8 cellular contexts compared by ENCODE assay signal in the genomic region with DNA sequence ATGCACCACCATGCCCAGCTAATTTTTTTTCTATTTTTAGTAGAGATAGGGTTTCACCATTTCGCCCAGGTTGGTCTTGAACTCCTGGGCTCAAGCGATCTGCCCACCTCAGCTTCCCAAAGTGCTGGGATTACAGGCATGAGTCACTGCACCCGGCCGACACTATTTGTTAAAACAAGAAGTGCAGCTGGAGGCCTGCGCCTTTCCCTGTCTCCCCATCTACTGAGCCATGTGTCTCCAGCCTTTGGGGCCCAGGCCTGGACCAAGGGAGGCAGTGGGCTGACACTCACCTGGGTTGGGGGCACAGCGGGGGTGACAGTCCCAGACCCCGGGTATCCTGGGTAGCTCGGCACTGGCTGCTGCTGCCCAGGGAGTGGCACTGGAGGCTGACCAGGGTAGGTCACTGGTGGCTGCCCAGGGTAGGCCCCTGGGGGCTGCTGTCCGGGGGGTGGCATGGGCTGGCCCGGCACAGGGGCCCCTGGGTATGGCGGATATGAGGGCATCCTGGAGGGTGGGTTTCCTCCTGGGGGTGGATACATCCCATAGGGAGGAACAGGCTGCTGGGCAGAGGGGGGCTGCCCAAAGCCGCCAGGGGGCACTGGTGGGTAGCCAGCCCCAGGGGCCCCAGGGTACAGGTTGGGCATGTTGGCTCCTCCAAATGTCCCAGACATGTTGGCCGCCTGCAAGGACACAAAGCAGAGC.
A peak's percentile ranks its signal among the peaks of the same experiment; 100 is the strongest.
DNase-seq lines count a peak whose midpoint lies in the region; ATAC-seq lines count a peak whose summit lies in the region.

No MANE protein-coding gene starts in this region.

- no peaks in the 10 kb centered on the region for H3K27me3 Mint-ChIP-seq in memory B cell

- ATAC-seq in memory B cell (ENCODE audit: low read depth) (peak; percentile 73), HG02798 (IDR thresholded peaks at IDR 0.05; ENCODE audit: poor library complexity, unreplicated experiment) (no peak)

- H3K4me3 Mint-ChIP-seq in memory B cell = no peak overlapping the region

- no peaks in the 10 kb centered on the region for H3K9me3 Mint-ChIP-seq in memory B cell

- peaks cover 17% of the 10 kb centered on the region for H3K36me3 Mint-ChIP-seq in memory B cell

- peaks cover 7% of the 10 kb centered on the region for H3K4me1 Mint-ChIP-seq in memory B cell

- H3K27ac Mint-ChIP-seq in memory B cell = no peak overlapping the region

- DNase-seq in COLO668 (lab: John Stamatoyannopoulos, UW; ENCODE audit: unreplicated experiment) = peak; percentile 20
- DNase-seq in HCEC 1CT = peak; percentile 51
- peak; percentile 75 for DNase-seq in activated effector memory CD4-positive, alpha-beta T cell treated with anti-CD3 and anti-CD28 coated beads, Interleukin-2, amount 50 U/mL, for 16 hours
- DNase-seq in memory B cell (ENCODE audit: low spot score in 2 of 2) = peak; percentile 46 to 52
- no peak for DNase-seq in NCI-H1048 (lab: John Stamatoyannopoulos, UW)
- no peak for DNase-seq in SHP77 treated with DMSO at 0.1 percent for 48 hours (lab: John Stamatoyannopoulos, UW)
- no peak for DNase-seq in NCI-H774 (lab: John Stamatoyannopoulos, UW)

Comparison
In these comparisons a context has a peak if more than half of its experiments do, and no peak if none do; other contexts are left out.
1. DNase-seq: peak in COLO668 (single experiment), HCEC 1CT (single experiment), activated effector memory CD4-positive, alpha-beta T cell treated with anti-CD3 and anti-CD28 coated beads, Interleukin-2, amount 50 U/mL, for 16 hours (single experiment) and memory B cell (2 of 2); none in NCI-H1048 (single experiment), SHP77 treated with DMSO at 0.1 percent for 48 hours (single experiment) and NCI-H774 (single experiment).